In the genomic region with DNA sequence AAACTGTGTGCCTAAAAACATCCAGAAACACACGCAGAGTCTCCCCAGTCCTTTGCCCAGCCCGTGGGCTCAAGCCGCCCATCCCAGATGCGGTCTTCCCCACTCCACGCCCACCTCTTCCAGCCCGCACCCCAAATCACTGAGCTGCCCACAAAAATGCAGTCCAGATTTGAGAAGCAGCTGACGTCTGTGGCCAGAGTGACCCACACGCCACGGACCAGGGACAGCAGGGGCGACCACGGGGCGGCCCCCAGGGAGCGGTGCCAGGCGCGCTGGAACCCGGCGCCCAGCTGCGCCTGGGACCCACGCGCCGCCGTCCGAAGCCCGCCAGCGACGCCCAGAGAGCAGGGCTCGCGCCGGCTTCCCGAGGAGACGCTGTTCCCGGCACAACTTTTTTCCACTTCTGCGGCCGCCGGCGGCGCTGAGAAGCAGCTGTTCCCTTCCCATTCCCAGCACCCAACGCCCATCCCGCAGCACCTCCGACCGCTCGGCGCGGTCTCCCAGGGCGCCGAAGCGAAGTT, we compare ENCODE assay signal across 8 cellular contexts. TPM values are rescaled to one million over a fixed set of nuclear protein-coding genes. Genes with fewer than 3 reads are reported as not detected.
DNase-seq lines count a peak whose midpoint lies in the region.

No MANE protein-coding gene starts in this region.

- peak in 2 of 3 experiments; percentile 35 to 74 for DNase-seq in NCI-H1417 (lab: John Stamatoyannopoulos, UW)
- no peak for DNase-seq in NCI-H1417 treated with DMSO at 0.1 percent for 48 hours (lab: John Stamatoyannopoulos, UW)
- DNase-seq in H7: no peak
- DNase-seq in LoVo (ENCODE audit: low spot score): peak; percentile 42
- DNase-seq in hypothalamus (lab: John Stamatoyannopoulos, UW): peak in 35 of 51 donors; percentile 14 to 81 (median 54)
- peak; percentile 64 for DNase-seq in putamen (ENCODE audit: low spot score)
- no peak for DNase-seq in cerebellum (ENCODE audit: low spot score)

- H3K27me3 ChIP-seq in H7 (ENCODE audit: control insufficient read depth, insufficient read depth, low read length): no peaks in the 10 kb centered on the region

- peak overlapping the region; percentile 82 for H3K4me3 ChIP-seq in H7 (ENCODE audit: insufficient read depth, low read depth, low read length)

- peak overlapping the region; percentile 82 for H3K27ac ChIP-seq in angular gyrus (ENCODE audit: low read depth, low read length)

- H3K36me3 ChIP-seq in H7 (replicated peaks; ENCODE audit: control insufficient read depth, insufficient read depth, low read length): no peaks in the 10 kb centered on the region; the same call in 1 of the 2 replicates

RNA-seq across cellular contexts. Expression of a gene that starts 0.7 kb away (rescaled TPM):
- 28.7 and 33.1 TPM in 2 replicates for total RNA-seq in H7 (2014; rRNA removed; shearing (Covaris generic))
- 34.2 TPM for total RNA-seq in cerebellum

Comparison
In these comparisons a context has a peak if more than half of its experiments do, and no peak if none do; other contexts are left out.
1. DNase-seq: peak in NCI-H1417 (2 of 3), LoVo (single experiment), hypothalamus (35 of 51) and putamen (single experiment); none in NCI-H1417 treated with DMSO at 0.1 percent for 48 hours (single experiment), H7 (single experiment) and cerebellum (single experiment).